In the genomic region with DNA sequence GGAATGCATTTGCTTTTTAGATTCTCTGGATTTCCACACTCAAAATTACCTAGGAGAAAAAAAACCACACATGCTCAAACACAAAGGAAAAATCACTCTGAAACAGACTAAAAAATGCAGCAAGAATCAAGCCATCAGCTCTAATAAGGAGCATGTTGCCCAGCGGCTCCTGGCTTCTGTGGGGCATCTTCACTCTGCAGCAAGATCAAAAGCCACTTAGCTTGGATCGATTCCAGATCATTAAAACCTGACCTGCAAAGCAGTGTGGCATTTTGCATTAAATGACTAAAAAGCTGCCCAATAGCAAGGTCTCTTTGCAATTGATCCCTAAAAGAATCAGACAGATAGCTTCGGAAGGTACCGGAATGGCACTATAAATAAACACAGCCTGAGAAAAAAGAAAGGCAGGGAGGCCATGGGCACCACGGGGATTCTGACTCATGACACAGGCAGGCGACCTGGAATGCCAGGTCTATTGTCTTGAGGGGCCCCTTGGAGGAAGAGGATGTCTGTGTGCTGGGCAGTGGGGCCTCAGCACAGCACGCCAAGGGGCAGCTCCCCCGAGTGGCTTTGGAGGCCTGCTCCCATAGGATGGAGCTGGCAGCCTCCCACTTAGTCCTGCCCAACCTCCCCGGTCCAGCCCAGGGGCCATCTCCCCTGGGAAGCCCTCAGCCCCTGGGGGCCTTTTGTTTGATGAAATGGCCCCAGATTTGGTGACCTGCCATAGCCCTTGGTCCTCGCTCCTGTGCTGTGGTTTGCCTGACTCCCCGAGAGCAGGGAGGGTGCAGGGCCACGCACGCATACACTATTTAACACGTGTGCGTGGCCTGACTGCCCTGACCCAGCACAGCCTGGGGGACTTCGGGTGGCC, we compare ENCODE assay signal across 11 cellular contexts. TPM values are rescaled to one million over a fixed set of nuclear protein-coding genes. Genes with fewer than 3 reads are reported as not detected.
DNase-seq lines count a peak whose midpoint lies in the region; TF ChIP-seq lines count a peak whose summit lies in the region.
"Had no signal": no experiment of that assay in that cellular context is flagged by ENCODE, and none has a peak within 500 bp of the region (broad histone marks: within the 10 kb centered on the region; RNA-seq: fewer than 3 reads in every experiment).

No MANE protein-coding gene starts in this region.

- no peaks in the 10 kb centered on the region for H3K27me3 Mint-ChIP-seq in brain
- H3K27me3 Mint-ChIP-seq in activated naive CD4-positive, alpha-beta T cell treated with anti-CD3 and anti-CD28 coated beads for 36 hours (ENCODE audit: low read depth) = no peaks in the 10 kb centered on the region
- H3K27me3 Mint-ChIP-seq: activated B cell treated with CpG ODN at 0.5 μM for 24 hours; CD4-positive, CD25-positive, alpha-beta regulatory T cell had no signal

- no peak overlapping the region for H2AFZ ChIP-seq in ACC112 (ENCODE audit: low read length, unreplicated experiment)

- peaks cover 46% of the 10 kb centered on the region for H3K4me1 ChIP-seq in ACC112 (ENCODE audit: control insufficient read depth, insufficient read depth, low read length, unreplicated experiment)

- peaks cover 55% of the 10 kb centered on the region for H3K36me3 Mint-ChIP-seq in brain
- H3K36me3 Mint-ChIP-seq in activated naive CD4-positive, alpha-beta T cell treated with anti-CD3 and anti-CD28 coated beads for 36 hours (ENCODE audit: low read depth) = peaks cover 52% of the 10 kb centered on the region

- H3K27ac Mint-ChIP-seq in brain = peak overlapping the region; percentile 10 to 90 (median 86)
- H3K27ac Mint-ChIP-seq in activated naive CD4-positive, alpha-beta T cell treated with anti-CD3 and anti-CD28 coated beads for 36 hours = no peak overlapping the region

- peaks cover 88% of the 10 kb centered on the region for H3K4me1 Mint-ChIP-seq in brain
- peaks cover 31% of the 10 kb centered on the region for H3K4me1 Mint-ChIP-seq in activated naive CD4-positive, alpha-beta T cell treated with anti-CD3 and anti-CD28 coated beads for 36 hours (ENCODE audit: low read depth)

- H3K79me2 ChIP-seq in ACC112 (ENCODE audit: control insufficient read depth, insufficient read depth, low read length, unreplicated experiment) = peaks cover 21% of the 10 kb centered on the region

- no peaks in the 10 kb centered on the region for H3K27me3 ChIP-seq in ACC112 (ENCODE audit: insufficient read depth, low read length)

- H3K36me3 ChIP-seq in ACC112 (ENCODE audit: insufficient read depth, low read length) = peaks cover 36% of the 10 kb centered on the region

- H3K4me3 Mint-ChIP-seq in brain = peak overlapping the region in 3 of 5 experiments; percentile 0 to 50 (median 16)
- H3K4me3 Mint-ChIP-seq in activated naive CD4-positive, alpha-beta T cell treated with anti-CD3 and anti-CD28 coated beads for 36 hours = no peak overlapping the region
- H3K4me3 Mint-ChIP-seq: activated B cell treated with CpG ODN at 0.5 μM for 24 hours; CD4-positive, CD25-positive, alpha-beta regulatory T cell had no signal

- peak; percentile 64 for DNase-seq in HS-5 (ENCODE audit: low read depth)
- peak; percentile 77 for DNase-seq in iPS-NIHi7 (ENCODE audit: extremely low spot score)
- DNase-seq in stimulated activated CD4-positive, alpha-beta T cell treated with anti-CD3 and anti-CD28 coated beads, Interleukin-12 subunit alpha, Interleukin-12 subunit beta, amount 100 ng/mL, for 4 hours = no peak
- no peak for DNase-seq in NCI-H2107 treated with DMSO at 0.1 percent for 48 hours (lab: John Stamatoyannopoulos, UW; ENCODE audit: unreplicated experiment)
- no peak for DNase-seq in activated naive CD4-positive, alpha-beta T cell treated with anti-CD3 and anti-CD28 coated beads for 36 hours
- DNase-seq in KG1 (lab: John Stamatoyannopoulos, UW) = no peak
- DNase-seq: activated B cell treated with CpG ODN at 0.5 μM for 24 hours; CD4-positive, CD25-positive, alpha-beta regulatory T cell; lower lobe of right lung had no signal

- intact Hi-C loops in activated naive CD4-positive, alpha-beta T cell treated with anti-CD3 and anti-CD28 coated beads for 36 hours (cut with micrococcal nuclease) = loop anchor here (10.0 kb wide), 1 partner anchor 913 kb away; a partner anchor contains a TSS

- TF ChIP-seq CTCF in brain (conservative IDR thresholded peaks at IDR 0.05) = no peak

- CTCF ChIA-PET in activated naive CD4-positive, alpha-beta T cell treated with anti-CD3 and anti-CD28 coated beads for 36 hours (lab: Charles Lee) = interaction anchor here (0.7 kb wide), 1 partner anchor 10 kb away, joined by 3 read pairs; no protein-coding TSS in a partner anchor

- peak overlapping the region; percentile 55 for H3K27ac ChIP-seq in ACC112 (ENCODE audit: low read depth, low read length)
- H3K27ac ChIP-seq: lower lobe of right lung had no signal

- 0 out of 2 replicates have a peak overlapping the region, but pooled peaks have one; percentile 7 for H3K4me3 ChIP-seq in ACC112 (ENCODE audit: low read depth, low read length)
- H3K4me3 ChIP-seq: lower lobe of right lung had no signal

- no peaks in the 10 kb centered on the region for H3K9me3 Mint-ChIP-seq in brain
- no peaks in the 10 kb centered on the region for H3K9me3 Mint-ChIP-seq in activated naive CD4-positive, alpha-beta T cell treated with anti-CD3 and anti-CD28 coated beads for 36 hours
- H3K9me3 Mint-ChIP-seq: activated B cell treated with CpG ODN at 0.5 μM for 24 hours had no signal

RNA-seq across cellular contexts. Expression of a gene that starts 7.6 kb away (rescaled TPM):
- 49.4 TPM for polyA plus RNA-seq in brain (ENCODE audit: insufficient read depth, low read depth, low replicate concordance)
- total RNA-seq in activated naive CD4-positive, alpha-beta T cell treated with anti-CD3 and anti-CD28 coated beads for 36 hours = 10 to 100 TPM; 64.0 to 66.3 TPM

RNA-seq across cellular contexts. Expression of a gene that starts 22.5 kb away (rescaled TPM):
- not detected for polyA plus RNA-seq in brain (ENCODE audit: insufficient read depth, low read depth, low replicate concordance)
- total RNA-seq in activated naive CD4-positive, alpha-beta T cell treated with anti-CD3 and anti-CD28 coated beads for 36 hours = not detected
- total RNA-seq: activated B cell treated with CpG ODN at 0.5 μM for 24 hours; CD4-positive, CD25-positive, alpha-beta regulatory T cell; lower lobe of right lung had no signal
- polyA plus RNA-seq: CD4-positive, CD25-positive, alpha-beta regulatory T cell had no signal

RNA-seq across cellular contexts. Expression of a gene that starts 34.6 kb away (rescaled TPM):
- polyA plus RNA-seq in brain (ENCODE audit: insufficient read depth, low read depth, low replicate concordance) = 6.4 TPM
- total RNA-seq in activated naive CD4-positive, alpha-beta T cell treated with anti-CD3 and anti-CD28 coated beads for 36 hours = not detected
- total RNA-seq: activated B cell treated with CpG ODN at 0.5 μM for 24 hours; CD4-positive, CD25-positive, alpha-beta regulatory T cell had no signal
- polyA plus RNA-seq: CD4-positive, CD25-positive, alpha-beta regulatory T cell had no signal

Comparison
In these comparisons a context has a peak if more than half of its experiments do, and no peak if none do; other contexts are left out.
1. DNase-seq: peak in HS-5 (single experiment) and iPS-NIHi7 (single experiment); none in stimulated activated CD4-positive, alpha-beta T cell treated with anti-CD3 and anti-CD28 coated beads, Interleukin-12 subunit alpha, Interleukin-12 subunit beta, amount 100 ng/mL, for 4 hours (single experiment), NCI-H2107 treated with DMSO at 0.1 percent for 48 hours (single experiment), activated naive CD4-positive, alpha-beta T cell treated with anti-CD3 and anti-CD28 coated beads for 36 hours (single experiment) and KG1 (single experiment).